7 cellular contexts compared by ENCODE assay signal in genomic region chr2:39140941-39141340, GRCh38. TPM values are rescaled to one million over a fixed set of nuclear protein-coding genes. Genes with fewer than 3 reads are reported as not detected.
DNase-seq lines count a peak whose midpoint lies in the region; ATAC-seq and TF ChIP-seq lines count a peak whose summit lies in the region.
"Not testable (repeated sequence)": the region's sequence is repeated elsewhere in the genome, so short reads cannot be mapped to it uniquely, and the experiment has no call there.

No MANE protein-coding gene starts in this region.

- H3K36me3 ChIP-seq in GM23338 (ENCODE audit: insufficient read depth); Karpas-422 (ENCODE audit: insufficient read depth, low read length): not testable (repeated sequence)

- not testable (repeated sequence) for ATAC-seq in GM23338; activated T-cell treated with anti-CD3 and anti-CD28 coated beads, Interleukin-2, amount 50 U/mL, for 72 hours (replicated peaks in 1 of 2); stimulated activated memory B cell treated with anti-CD40 and anti-IgM and Interleukin-4, amounts not matched to agents 10 μg/mL and 1 μg/mL and 100 μg/mL, for 72 hours
- peak; percentile 30 for ATAC-seq in memory B cell (ENCODE audit: low read depth)

- H3K27ac Mint-ChIP-seq in GM23338 (peak overlapping the region; percentile 71; the same call in 1 of the 2 replicates), brain (peak overlapping the region in 4 of 5 experiments; percentile 38 to 95 (median 69)), memory B cell (peak overlapping the region; percentile 89)
- peak overlapping the region; percentile 89 for H3K27ac Mint-ChIP-seq in T-helper 1 cell treated with Interleukin-12 subunit alpha and Interleukin-12 subunit beta and Interleukin-4 antibody, amounts not matched to agents 30 μg/mL and 1 μg/mL, for 36 hours
- H3K27ac Mint-ChIP-seq in activated T-cell treated with anti-CD3 and anti-CD28 coated beads, Interleukin-2, amount 50 U/mL, for 72 hours = peak overlapping the region; percentile 55
- H3K27ac Mint-ChIP-seq in stimulated activated memory B cell treated with anti-CD40 and anti-IgM and Interleukin-4, amounts not matched to agents 10 μg/mL and 1 μg/mL and 100 μg/mL, for 72 hours = peak overlapping the region; percentile 58

- not testable (repeated sequence) for H3K9me3 Mint-ChIP-seq in GM23338; T-helper 1 cell treated with Interleukin-12 subunit alpha and Interleukin-12 subunit beta and Interleukin-4 antibody, amounts not matched to agents 30 μg/mL and 1 μg/mL, for 36 hours; activated T-cell treated with anti-CD3 and anti-CD28 coated beads, Interleukin-2, amount 50 U/mL, for 72 hours; brain; memory B cell; stimulated activated memory B cell treated with anti-CD40 and anti-IgM and Interleukin-4, amounts not matched to agents 10 μg/mL and 1 μg/mL and 100 μg/mL, for 72 hours

- not testable (repeated sequence) for H3K27me3 ChIP-seq in GM23338 (ENCODE audit: insufficient read depth); Karpas-422 (ENCODE audit: low read length)

- H3K4me1 Mint-ChIP-seq in GM23338 (peaks cover 24% of the 10 kb centered on the region), brain (peaks cover 23% of the 10 kb centered on the region), memory B cell (peaks cover 24% of the 10 kb centered on the region)
- H3K4me1 Mint-ChIP-seq in T-helper 1 cell treated with Interleukin-12 subunit alpha and Interleukin-12 subunit beta and Interleukin-4 antibody, amounts not matched to agents 30 μg/mL and 1 μg/mL, for 36 hours (ENCODE audit: low read depth) = peaks cover 57% of the 10 kb centered on the region
- peaks cover 60% of the 10 kb centered on the region for H3K4me1 Mint-ChIP-seq in activated T-cell treated with anti-CD3 and anti-CD28 coated beads, Interleukin-2, amount 50 U/mL, for 72 hours (ENCODE audit: low read depth)
- H3K4me1 Mint-ChIP-seq in stimulated activated memory B cell treated with anti-CD40 and anti-IgM and Interleukin-4, amounts not matched to agents 10 μg/mL and 1 μg/mL and 100 μg/mL, for 72 hours = peaks cover 36% of the 10 kb centered on the region

- not testable (repeated sequence) for H3K9me3 ChIP-seq in Karpas-422 (ENCODE audit: low read length)

- H3K27ac ChIP-seq in GM23338 (ENCODE audit: low read depth) (peak overlapping the region; percentile 37), Karpas-422 (ENCODE audit: low read length) (peak overlapping the region; percentile 94)

- TF ChIP-seq CTCF in GM23338 (conservative IDR thresholded peaks at IDR 0.05; ENCODE audit: low read depth in 2 of 2); brain (conservative IDR thresholded peaks at IDR 0.05): not testable (repeated sequence)

- DNase-seq in GM23338 (ENCODE audit: low spot score); Karpas-422; activated T-cell treated with anti-CD3 and anti-CD28 coated beads, Interleukin-2, amount 50 U/mL, for 72 hours; memory B cell (ENCODE audit: low spot score in 2 of 2): not testable (repeated sequence)

- not testable (repeated sequence) for H3K4me3 ChIP-seq in GM23338
- peak overlapping the region; percentile 29; the same call in 1 of the 2 replicates for H3K4me3 ChIP-seq in Karpas-422 (ENCODE audit: low read length)

- peak overlapping the region; percentile 44; the same call in 1 of the 2 replicates for H3K9ac ChIP-seq in Karpas-422 (ENCODE audit: low read length)

- H3K9me2 ChIP-seq in GM23338 (ENCODE audit: insufficient read depth); Karpas-422 (replicated peaks; ENCODE audit: insufficient read depth, low read length): not testable (repeated sequence)

- H2AFZ ChIP-seq in GM23338; Karpas-422 (ENCODE audit: low read length): not testable (repeated sequence)

- H3K4me3 Mint-ChIP-seq in GM23338 = not testable (repeated sequence)
- H3K4me3 Mint-ChIP-seq in T-helper 1 cell treated with Interleukin-12 subunit alpha and Interleukin-12 subunit beta and Interleukin-4 antibody, amounts not matched to agents 30 μg/mL and 1 μg/mL, for 36 hours = peak overlapping the region; percentile 50
- peak overlapping the region in 1 of 2 donors; percentile 38 for H3K4me3 Mint-ChIP-seq in activated T-cell treated with anti-CD3 and anti-CD28 coated beads, Interleukin-2, amount 50 U/mL, for 72 hours
- peak overlapping the region in 2 of 5 experiments; percentile 33 to 38 for H3K4me3 Mint-ChIP-seq in brain
- peak overlapping the region; percentile 83 for H3K4me3 Mint-ChIP-seq in memory B cell
- H3K4me3 Mint-ChIP-seq in stimulated activated memory B cell treated with anti-CD40 and anti-IgM and Interleukin-4, amounts not matched to agents 10 μg/mL and 1 μg/mL and 100 μg/mL, for 72 hours = peak overlapping the region; percentile 71

- not testable (repeated sequence) for H3K79me2 ChIP-seq in GM23338 (replicated peaks; ENCODE audit: insufficient read depth); Karpas-422 (ENCODE audit: low read length)

- peaks cover 29% of the 10 kb centered on the region for H3K4me1 ChIP-seq in GM23338 (ENCODE audit: insufficient read depth)
- H3K4me1 ChIP-seq in Karpas-422 (ENCODE audit: low read length) = peaks cover 63% of the 10 kb centered on the region

- not testable (repeated sequence) for H3K4me2 ChIP-seq in GM23338
- H3K4me2 ChIP-seq in Karpas-422 (ENCODE audit: low read depth, low read length, poor library complexity, severe bottlenecking) = peak overlapping the region; percentile 74

- H3K36me3 Mint-ChIP-seq in GM23338 (ENCODE audit: low read depth); T-helper 1 cell treated with Interleukin-12 subunit alpha and Interleukin-12 subunit beta and Interleukin-4 antibody, amounts not matched to agents 30 μg/mL and 1 μg/mL, for 36 hours (ENCODE audit: low read depth); activated T-cell treated with anti-CD3 and anti-CD28 coated beads, Interleukin-2, amount 50 U/mL, for 72 hours (ENCODE audit: insufficient read depth in 2 of 2); brain; memory B cell; stimulated activated memory B cell treated with anti-CD40 and anti-IgM and Interleukin-4, amounts not matched to agents 10 μg/mL and 1 μg/mL and 100 μg/mL, for 72 hours: not testable (repeated sequence)

- not testable (repeated sequence) for H3F3A ChIP-seq in GM23338 (replicated peaks; ENCODE audit: low read depth)

- not testable (repeated sequence) for H4K20me1 ChIP-seq in GM23338 (replicated peaks; ENCODE audit: insufficient read depth); Karpas-422 (ENCODE audit: insufficient read depth, low read depth, low read length)

- not testable (repeated sequence) for H3K27me3 Mint-ChIP-seq in GM23338 (ENCODE audit: insufficient read depth, low read depth, poor library complexity); T-helper 1 cell treated with Interleukin-12 subunit alpha and Interleukin-12 subunit beta and Interleukin-4 antibody, amounts not matched to agents 30 μg/mL and 1 μg/mL, for 36 hours (ENCODE audit: low read depth); activated T-cell treated with anti-CD3 and anti-CD28 coated beads, Interleukin-2, amount 50 U/mL, for 72 hours (ENCODE audit: low read depth); brain; memory B cell; stimulated activated memory B cell treated with anti-CD40 and anti-IgM and Interleukin-4, amounts not matched to agents 10 μg/mL and 1 μg/mL and 100 μg/mL, for 72 hours

RNA-seq across cellular contexts. Expression of gene SOS1, which starts 20.1 kb away (rescaled TPM):
- total RNA-seq in GM23338 (2014; rRNA removed; shearing (Covaris generic)) = 21.9 and 25.2 TPM in 2 replicates
- polyA plus RNA-seq in GM23338 (2016; fragmentation: Nextera tagmentation; extraction: Ambion mirVana) = 13.4 and 14.2 TPM in 2 replicates
- total RNA-seq in Karpas-422 (2014; rRNA removed; shearing (Covaris generic); ENCODE audit: low replicate concordance) = 34.6 and 91.7 TPM in 2 replicates
- 100 to 1,000 TPM in 1 of 2 donors, 10 to 100 TPM in 1; 94.6 to 110 TPM for total RNA-seq in activated T-cell treated with anti-CD3 and anti-CD28 coated beads, Interleukin-2, amount 50 U/mL, for 72 hours
- 13.0 TPM for polyA plus RNA-seq in brain (ENCODE audit: insufficient read depth, low read depth, low replicate concordance)
